In genomic region chr2:12169060-12169406, GRCh38 we compare ENCODE assay signal across 8 cellular contexts.
DNase-seq lines count a peak whose midpoint lies in the region; ATAC-seq and TF ChIP-seq lines count a peak whose summit lies in the region.

No MANE protein-coding gene starts in this region.

- POLR2A ChIA-PET in Caco-2 (lab: Charles Lee), result no interaction called here

- H3K4me1 ChIP-seq in sigmoid colon, result peaks cover 0 to 29% (median 25%) of the 10 kb centered on the region in 4 donors
- H3K4me1 ChIP-seq in Caco-2, result no peaks in the 10 kb centered on the region

- H3K27me3 ChIP-seq in sigmoid colon, result no peaks in the 10 kb centered on the region
- 0 out of 2 replicates have a peak, but pooled peaks cover 2% of the 10 kb centered on the region for H3K27me3 ChIP-seq in Caco-2 (replicated peaks; ENCODE audit: control insufficient read depth, insufficient read depth, low read length)

- H3K4me3 ChIP-seq in sigmoid colon (no peak overlapping the region), Caco-2 (ENCODE audit: low read depth, low read length) (no peak overlapping the region)

- H3K9me3 Mint-ChIP-seq in Caco-2 (ENCODE audit: unreplicated experiment), result no peaks in the 10 kb centered on the region

- TF ChIP-seq CTCF in sigmoid colon (IDR thresholded peaks at IDR 0.05), result no peak
- no peak for TF ChIP-seq CTCF in Caco-2 (IDR thresholded peaks at IDR 0.05; ENCODE audit: insufficient read depth in 1 of 2, low read depth in 1 of 2, low read length in 1 of 2, severe bottlenecking in 1 of 2, unreplicated experiment in 1 of 2)

- peak; percentile 20 for DNase-seq in germinal center (ENCODE audit: low spot score)
- peak; percentile 82 for DNase-seq in sigmoid colon
- no peak for DNase-seq in Caco-2
- no peak for DNase-seq in NCI-H1092 treated with DMSO at 0.1 percent for 48 hours (lab: John Stamatoyannopoulos, UW)

- H3K36me3 Mint-ChIP-seq in Caco-2 (ENCODE audit: insufficient read depth, unreplicated experiment), result no peaks in the 10 kb centered on the region

- no peak overlapping the region for H3K27ac Mint-ChIP-seq in Caco-2 (ENCODE audit: unreplicated experiment)

- TF ChIP-seq POLR2A in sigmoid colon (IDR thresholded peaks at IDR 0.05), result no peak

- no TSS peak for BruUV-seq in Caco-2 (replicated peaks; lab: Mats Ljungman, UMichigan)

- peak; percentile 63 for ATAC-seq in GM18861 (IDR thresholded peaks at IDR 0.05; ENCODE audit: unreplicated experiment)
- ATAC-seq in SK-N-SH treated with all-trans-retinoic acid at 6 μM for 48 hours, result no peak; the same call in 2 of the 3 replicates
- no peak for ATAC-seq in HG03045 (IDR thresholded peaks at IDR 0.05; ENCODE audit: unreplicated experiment)
- no peak for ATAC-seq in GM18873 (IDR thresholded peaks at IDR 0.05; ENCODE audit: low FRiP score, unreplicated experiment)

- CTCF ChIA-PET in Caco-2 (lab: Charles Lee), result no interaction called here

- no peak overlapping the region for H3K4me3 Mint-ChIP-seq in Caco-2 (ENCODE audit: unreplicated experiment)

- H3K36me3 ChIP-seq in sigmoid colon (no peaks in the 10 kb centered on the region), Caco-2 (ENCODE audit: control insufficient read depth, insufficient read depth, low read length) (no peaks in the 10 kb centered on the region)

- H3K9me3 ChIP-seq in sigmoid colon, result no peaks in the 10 kb centered on the region
- H3K9me3 ChIP-seq in Caco-2, result no peaks in the 10 kb centered on the region

- peaks cover 2% of the 10 kb centered on the region for H3K27me3 Mint-ChIP-seq in Caco-2 (ENCODE audit: insufficient read depth, unreplicated experiment)

- TF ChIP-seq EP300 in sigmoid colon (IDR thresholded peaks at IDR 0.05), result peak in 1 of 4 donors; percentile 29

- H3K4me1 Mint-ChIP-seq in Caco-2 (ENCODE audit: low read depth, unreplicated experiment), result no peaks in the 10 kb centered on the region

- peak overlapping the region; percentile 51 to 73 (median 66) for H3K27ac ChIP-seq in sigmoid colon

- intact Hi-C loops in sigmoid colon (cut with DNase I), result loop anchor here (10.0 kb wide), 1 partner anchor 766 kb away; no protein-coding TSS in a partner anchor
- intact Hi-C loops in Caco-2 (cut with micrococcal nuclease; ENCODE audit: unreplicated experiment), result loop anchor here (10.0 kb wide), 1 partner anchor 766 kb away; no protein-coding TSS in a partner anchor

- 55 to 75% methylated on average over 4 of the region's 4 CpGs for WGBS in sigmoid colon, 2 donors

TF ChIP-seq in SK-N-SH treated with all-trans-retinoic acid at 6 μM for 48 hours, 23 proteins besides CTCF, POLR2A, EP300 and RAD21:
- TF ChIP-seq PATZ1 (CRISPR knock-in tag; IDR thresholded peaks at IDR 0.05; ENCODE audit: borderline replicate concordance), result no peak
- TF ChIP-seq, protein P1, sequence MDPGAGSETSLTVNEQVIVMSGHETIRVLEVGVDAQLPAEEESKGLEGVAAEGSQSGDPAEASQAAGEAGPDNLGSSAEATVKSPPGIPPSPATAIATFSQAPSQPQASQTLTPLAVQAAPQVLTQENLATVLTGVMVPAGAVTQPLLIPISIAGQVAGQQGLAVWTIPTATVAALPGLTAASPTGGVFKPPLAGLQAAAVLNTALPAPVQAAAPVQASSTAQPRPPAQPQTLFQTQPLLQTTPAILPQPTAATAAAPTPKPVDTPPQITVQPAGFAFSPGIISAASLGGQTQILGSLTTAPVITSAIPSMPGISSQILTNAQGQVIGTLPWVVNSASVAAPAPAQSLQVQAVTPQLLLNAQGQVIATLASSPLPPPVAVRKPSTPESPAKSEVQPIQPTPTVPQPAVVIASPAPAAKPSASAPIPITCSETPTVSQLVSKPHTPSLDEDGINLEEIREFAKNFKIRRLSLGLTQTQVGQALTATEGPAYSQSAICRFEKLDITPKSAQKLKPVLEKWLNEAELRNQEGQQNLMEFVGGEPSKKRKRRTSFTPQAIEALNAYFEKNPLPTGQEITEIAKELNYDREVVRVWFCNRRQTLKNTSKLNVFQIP (CRISPR knock-in tag; IDR thresholded peaks at IDR 0.05; ENCODE audit: borderline replicate concordance, low read depth), result 0 out of 2 replicates have a peak, but pooled peaks have one; percentile 11
- no peak for TF ChIP-seq BACH2 (CRISPR knock-in tag; IDR thresholded peaks at IDR 0.05; ENCODE audit: borderline replicate concordance)
- 0 out of 2 replicates have a peak, but pooled peaks have one; percentile 46 for TF ChIP-seq ZNF70 (CRISPR knock-in tag; IDR thresholded peaks at IDR 0.05)
- TF ChIP-seq, protein P2, sequence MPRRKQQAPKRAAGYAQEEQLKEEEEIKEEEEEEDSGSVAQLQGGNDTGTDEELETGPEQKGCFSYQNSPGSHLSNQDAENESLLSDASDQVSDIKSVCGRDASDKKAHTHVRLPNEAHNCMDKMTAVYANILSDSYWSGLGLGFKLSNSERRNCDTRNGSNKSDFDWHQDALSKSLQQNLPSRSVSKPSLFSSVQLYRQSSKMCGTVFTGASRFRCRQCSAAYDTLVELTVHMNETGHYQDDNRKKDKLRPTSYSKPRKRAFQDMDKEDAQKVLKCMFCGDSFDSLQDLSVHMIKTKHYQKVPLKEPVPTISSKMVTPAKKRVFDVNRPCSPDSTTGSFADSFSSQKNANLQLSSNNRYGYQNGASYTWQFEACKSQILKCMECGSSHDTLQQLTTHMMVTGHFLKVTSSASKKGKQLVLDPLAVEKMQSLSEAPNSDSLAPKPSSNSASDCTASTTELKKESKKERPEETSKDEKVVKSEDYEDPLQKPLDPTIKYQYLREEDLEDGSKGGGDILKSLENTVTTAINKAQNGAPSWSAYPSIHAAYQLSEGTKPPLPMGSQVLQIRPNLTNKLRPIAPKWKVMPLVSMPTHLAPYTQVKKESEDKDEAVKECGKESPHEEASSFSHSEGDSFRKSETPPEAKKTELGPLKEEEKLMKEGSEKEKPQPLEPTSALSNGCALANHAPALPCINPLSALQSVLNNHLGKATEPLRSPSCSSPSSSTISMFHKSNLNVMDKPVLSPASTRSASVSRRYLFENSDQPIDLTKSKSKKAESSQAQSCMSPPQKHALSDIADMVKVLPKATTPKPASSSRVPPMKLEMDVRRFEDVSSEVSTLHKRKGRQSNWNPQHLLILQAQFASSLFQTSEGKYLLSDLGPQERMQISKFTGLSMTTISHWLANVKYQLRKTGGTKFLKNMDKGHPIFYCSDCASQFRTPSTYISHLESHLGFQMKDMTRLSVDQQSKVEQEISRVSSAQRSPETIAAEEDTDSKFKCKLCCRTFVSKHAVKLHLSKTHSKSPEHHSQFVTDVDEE (CRISPR knock-in tag; IDR thresholded peaks at IDR 0.05), result peak; percentile 22; the same call in 1 of the 2 replicates
- TF ChIP-seq ZFP3 (CRISPR knock-in tag; IDR thresholded peaks at IDR 0.05), result no peak
- TF ChIP-seq, protein P3, sequence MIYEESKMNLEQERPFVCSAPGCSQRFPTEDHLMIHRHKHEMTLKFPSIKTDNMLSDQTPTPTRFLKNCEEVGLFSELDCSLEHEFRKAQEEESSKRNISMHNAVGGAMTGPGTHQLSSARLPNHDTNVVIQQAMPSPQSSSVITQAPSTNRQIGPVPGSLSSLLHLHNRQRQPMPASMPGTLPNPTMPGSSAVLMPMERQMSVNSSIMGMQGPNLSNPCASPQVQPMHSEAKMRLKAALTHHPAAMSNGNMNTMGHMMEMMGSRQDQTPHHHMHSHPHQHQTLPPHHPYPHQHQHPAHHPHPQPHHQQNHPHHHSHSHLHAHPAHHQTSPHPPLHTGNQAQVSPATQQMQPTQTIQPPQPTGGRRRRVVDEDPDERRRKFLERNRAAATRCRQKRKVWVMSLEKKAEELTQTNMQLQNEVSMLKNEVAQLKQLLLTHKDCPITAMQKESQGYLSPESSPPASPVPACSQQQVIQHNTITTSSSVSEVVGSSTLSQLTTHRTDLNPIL (CRISPR knock-in tag; IDR thresholded peaks at IDR 0.05; ENCODE audit: low read depth), result 0 out of 2 replicates have a peak, but pooled peaks have one; percentile 12

Comparison
In these comparisons a context has a peak if more than half of its experiments do, and no peak if none do; other contexts are left out.
1. DNase-seq: peak in germinal center (single experiment) and sigmoid colon (single experiment); none in Caco-2 (0 of 2) and NCI-H1092 treated with DMSO at 0.1 percent for 48 hours (single experiment).